ENCODE assay signal across 18 cellular contexts in the genomic region with DNA sequence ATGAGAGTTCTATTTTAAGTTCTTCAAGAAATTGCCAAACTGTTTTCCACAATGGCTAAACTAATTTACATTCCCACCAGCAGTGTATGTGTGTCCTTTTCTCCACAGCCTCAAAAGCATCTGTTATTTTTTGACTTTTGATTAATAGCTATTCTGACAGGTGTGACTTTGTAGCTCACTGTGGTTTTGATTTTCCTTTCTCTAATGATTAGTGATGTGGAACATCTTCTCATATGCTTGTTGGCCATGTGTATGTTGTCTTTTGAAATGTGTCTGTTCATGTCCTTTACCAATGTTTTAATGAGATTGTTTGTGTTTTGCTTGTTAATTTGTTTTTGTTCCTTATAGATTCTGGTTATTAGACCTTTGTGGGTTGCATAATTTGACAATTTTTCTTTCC.
DNase-seq lines count a peak whose midpoint lies in the region; ATAC-seq and TF ChIP-seq lines count a peak whose summit lies in the region.
"Had no signal": no experiment of that assay in that cellular context is flagged by ENCODE, and none has a peak within 500 bp of the region (broad histone marks: within the 10 kb centered on the region; RNA-seq: fewer than 3 reads in every experiment).

No MANE protein-coding gene starts in this region.

- H3K27me3 ChIP-seq in brain microvascular endothelial cell (replicated peaks) = no peaks in the 10 kb centered on the region

- no peak overlapping the region for H3K27ac ChIP-seq in brain microvascular endothelial cell
- H3K27ac ChIP-seq: 22Rv1, C4-2B had no signal

- in situ Hi-C loops in brain microvascular endothelial cell (cut with HindIII; ENCODE audit: low pct_ligation_motif_present, low sequenced_read_pairs) = no loop called here

- peak; percentile 46 for ATAC-seq in GM18870 (IDR thresholded peaks at IDR 0.05; ENCODE audit: unreplicated experiment)
- ATAC-seq in GM18519 (IDR thresholded peaks at IDR 0.05; ENCODE audit: low FRiP score, unreplicated experiment) = no peak
- ATAC-seq in HG02623 (IDR thresholded peaks at IDR 0.05; ENCODE audit: unreplicated experiment) = no peak

- no peak overlapping the region for H3K4me3 ChIP-seq in brain microvascular endothelial cell (ENCODE audit: low read depth, low read length)

- peak; percentile 38 for DNase-seq in NCI-H2171 treated with DMSO at 0.1 percent for 48 hours (lab: John Stamatoyannopoulos, UW)
- no peak for DNase-seq in NCI-H2171 (lab: John Stamatoyannopoulos, UW)
- peak; percentile 93 for DNase-seq in NCI-H1105 treated with DMSO at 0.1 percent for 48 hours (lab: John Stamatoyannopoulos, UW)
- DNase-seq in brain microvascular endothelial cell = no peak
- no peak for DNase-seq in GM19238 (ENCODE audit: insufficient read length, low spot score)
- DNase-seq: AML-193, DND-41, H7, NCI-H1092 treated with DMSO at 0.1 percent for 48 hours, NCI-H1694, NCI-H2081 treated with DMSO at 0.1 percent for 48 hours, NCI-H2227 treated with DMSO at 0.1 percent for 48 hours, NCI-H524 had no signal

- no peaks in the 10 kb centered on the region for H3K36me3 ChIP-seq in brain microvascular endothelial cell (replicated peaks)

- TF ChIP-seq CTCF in brain microvascular endothelial cell (IDR thresholded peaks at IDR 0.05; ENCODE audit: low read depth, low read length, missing control alignments) = no peak

Comparison
In these comparisons a context has a peak if more than half of its experiments do, and no peak if none do; other contexts are left out.
1. DNase-seq: peak in NCI-H2171 treated with DMSO at 0.1 percent for 48 hours (single experiment) and NCI-H1105 treated with DMSO at 0.1 percent for 48 hours (single experiment); none in NCI-H2171 (single experiment), brain microvascular endothelial cell (single experiment) and GM19238 (single experiment).